ENCODE assay signal across 1 cellular context in the genomic region with DNA sequence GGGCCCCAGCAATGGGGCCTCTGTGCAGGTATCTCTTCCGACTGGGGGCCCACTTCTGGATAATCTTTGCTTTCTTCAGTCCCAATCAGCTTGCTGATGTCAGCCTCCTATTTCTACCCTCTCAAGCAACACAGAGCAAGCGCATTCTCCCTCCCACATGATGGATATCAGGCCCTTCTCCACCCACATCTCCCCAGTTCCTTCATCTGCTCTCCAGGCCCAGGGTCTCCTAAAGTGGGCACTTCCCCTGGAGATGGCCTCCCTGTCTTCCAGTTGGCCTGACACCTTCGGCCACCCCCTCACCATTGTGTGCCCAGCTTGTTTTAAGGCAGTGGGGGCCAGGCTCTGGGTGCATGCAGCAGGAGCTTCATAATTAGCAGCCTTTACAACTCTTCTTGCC.
TF ChIP-seq lines count a peak whose summit lies in the region.

No MANE protein-coding gene starts in this region.

TF ChIP-seq in HEK293, 187 proteins besides CTCF, POLR2A, EP300 and RAD21 (continued from another document):
- TF ChIP-seq, protein P1, sequence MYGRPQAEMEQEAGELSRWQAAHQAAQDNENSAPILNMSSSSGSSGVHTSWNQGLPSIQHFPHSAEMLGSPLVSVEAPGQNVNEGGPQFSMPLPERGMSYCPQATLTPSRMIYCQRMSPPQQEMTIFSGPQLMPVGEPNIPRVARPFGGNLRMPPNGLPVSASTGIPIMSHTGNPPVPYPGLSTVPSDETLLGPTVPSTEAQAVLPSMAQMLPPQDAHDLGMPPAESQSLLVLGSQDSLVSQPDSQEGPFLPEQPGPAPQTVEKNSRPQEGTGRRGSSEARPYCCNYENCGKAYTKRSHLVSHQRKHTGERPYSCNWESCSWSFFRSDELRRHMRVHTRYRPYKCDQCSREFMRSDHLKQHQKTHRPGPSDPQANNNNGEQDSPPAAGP (tag by site-specific recombination; IDR thresholded peaks at IDR 0.05) = no peak
